Comparison of ENCODE assay signal across 24 cellular contexts in genomic region chr10:36717118-36717517, GRCh38.
"Had no signal": no experiment of that assay in that cellular context is flagged by ENCODE, and none has a peak within 500 bp of the region (broad histone marks: within the 10 kb centered on the region; RNA-seq: fewer than 3 reads in every experiment).

No MANE protein-coding gene starts in this region.

- H3K27ac Mint-ChIP-seq: activated CD8-positive, alpha-beta T cell treated with anti-CD3 and anti-CD28 coated beads, Interleukin-2, amount 10 ng/mL, durations not matched to agents 7 days and 5 days; activated naive CD4-positive, alpha-beta T cell treated with anti-CD3 and anti-CD28 coated beads, Interleukin-2, amount 50 U/mL, for 24 hours; activated naive CD8-positive, alpha-beta T cell treated with anti-CD3 and anti-CD28 coated beads, Interleukin-2, amount 50 U/mL, for 24 hours; T-helper 17 cell; WTC11 had no signal

- H3K36me3 Mint-ChIP-seq: activated naive CD4-positive, alpha-beta T cell treated with anti-CD3 and anti-CD28 coated beads, Interleukin-2, amount 50 U/mL, for 24 hours; WTC11 had no signal

- H3K27me3 Mint-ChIP-seq: activated naive CD4-positive, alpha-beta T cell treated with anti-CD3 and anti-CD28 coated beads, Interleukin-2, amount 50 U/mL, for 24 hours; activated naive CD8-positive, alpha-beta T cell treated with anti-CD3 and anti-CD28 coated beads, Interleukin-2, amount 50 U/mL, for 24 hours; T-helper 17 cell had no signal

- H3K4me1 Mint-ChIP-seq: activated naive CD4-positive, alpha-beta T cell treated with anti-CD3 and anti-CD28 coated beads, Interleukin-2, amount 50 U/mL, for 24 hours; activated naive CD8-positive, alpha-beta T cell treated with anti-CD3 and anti-CD28 coated beads, Interleukin-2, amount 50 U/mL, for 24 hours; T-helper 17 cell had no signal

- DNase-seq: activated CD4-positive, alpha-beta T cell treated with anti-CD3 and anti-CD28 coated beads for 48 hours; activated CD4-positive, alpha-beta T cell treated with anti-CD3 and anti-CD28 coated beads, Interleukin-2, amount 50 U/mL, for 4 hours; activated CD4-positive, CD25-positive, alpha-beta regulatory T cell treated with anti-CD3 and anti-CD28 coated beads, Interleukin-2, amount 50 U/mL, for 72 hours; activated CD8-positive, alpha-beta memory T cell treated with anti-CD3 and anti-CD28 coated beads, Interleukin-2, amount 50 U/mL, for 48 hours; activated CD8-positive, alpha-beta T cell treated with anti-CD3 and anti-CD28 coated beads, Interleukin-2, amount 10 ng/mL, durations not matched to agents 7 days and 5 days; activated effector memory CD4-positive, alpha-beta T cell treated with Interleukin-2 at 50 U/mL for 16 hours; activated naive CD4-positive, alpha-beta T cell; activated naive CD8-positive, alpha-beta T cell treated with anti-CD3 and anti-CD28 coated beads, Interleukin-2, amount 50 U/mL, for 24 hours; activated T-cell treated with anti-CD3 and anti-CD28 coated beads, Interleukin-2, amount 50 U/mL, for 1 hour; amniotic stem cell; body of pancreas; central memory CD4-positive, alpha-beta T cell; MG63; NCI-H1105; NCI-H1436; NCI-H187; NCI-H2081; NCI-H524; SIG-M5; T-helper 17 cell; T-helper 9 cell had no signal

- FAIRE-seq: bronchial epithelial cell had no signal

- ATAC-seq: activated CD8-positive, alpha-beta T cell treated with anti-CD3 and anti-CD28 coated beads, Interleukin-2, amount 10 ng/mL, durations not matched to agents 7 days and 5 days; activated naive CD8-positive, alpha-beta T cell treated with anti-CD3 and anti-CD28 coated beads, Interleukin-2, amount 50 U/mL, for 24 hours; body of pancreas; T-helper 17 cell; WTC11 had no signal

- H3K4me3 Mint-ChIP-seq: activated CD8-positive, alpha-beta T cell treated with anti-CD3 and anti-CD28 coated beads, Interleukin-2, amount 10 ng/mL, durations not matched to agents 7 days and 5 days; activated naive CD4-positive, alpha-beta T cell treated with anti-CD3 and anti-CD28 coated beads, Interleukin-2, amount 50 U/mL, for 24 hours; activated naive CD8-positive, alpha-beta T cell treated with anti-CD3 and anti-CD28 coated beads, Interleukin-2, amount 50 U/mL, for 24 hours; T-helper 17 cell; WTC11 had no signal
